ENCODE assay signal across 8 cellular contexts in genomic region chr6:37515712-37516075, GRCh38. TPM values are rescaled to one million over a fixed set of nuclear protein-coding genes. Genes with fewer than 3 reads are reported as not detected.
A peak's percentile ranks its signal among the peaks of the same experiment; 100 is the strongest.
DNase-seq lines count a peak whose midpoint lies in the region; ATAC-seq, FAIRE-seq and TF ChIP-seq lines count a peak whose summit lies in the region.

No MANE protein-coding gene starts in this region.

- peak; percentile 5 for ATAC-seq in HepG2
- no peak for ATAC-seq in GM18861 (IDR thresholded peaks at IDR 0.05; ENCODE audit: unreplicated experiment)

- H3K4me1 ChIP-seq in HepG2 (ENCODE audit: insufficient read depth, low read length) (peaks cover 30% of the 10 kb centered on the region), tibial nerve (peaks cover 0 to 17% (median 9%) of the 10 kb centered on the region in 4 donors)

- no peak for TF ChIP-seq RAD21 in HepG2 (CRISPR knock-in tag; IDR thresholded peaks at IDR 0.05)

- FAIRE-seq in HepG2 (lab: Jason Lieb, UNC): no peak

- intact Hi-C loops in HepG2 (cut with micrococcal nuclease; ENCODE audit: unreplicated experiment): no loop called here

- H4K20me1 ChIP-seq in HepG2 (ENCODE audit: insufficient read depth, low read length): no peaks in the 10 kb centered on the region

- peak overlapping the region; percentile 99 for H3K27ac Mint-ChIP-seq in activated naive CD4-positive, alpha-beta T cell treated with anti-CD3 and anti-CD28 coated beads, Interleukin-2, amount 50 U/mL, for 24 hours

- H3K36me3 Mint-ChIP-seq in activated naive CD4-positive, alpha-beta T cell treated with anti-CD3 and anti-CD28 coated beads, Interleukin-2, amount 50 U/mL, for 24 hours: peaks cover 6% of the 10 kb centered on the region

- CTCF ChIA-PET in HepG2 (lab: Yijun Ruan, JAX; ENCODE audit: low intra/inter-chr PET ratio, low total read pairs): no interaction called here

- H3K9me3 ChIP-seq in HepG2 (ENCODE audit: low read length) (no peaks in the 10 kb centered on the region), tibial nerve (peaks cover 0 to 7% (median 0%) of the 10 kb centered on the region in 4 donors), MG63 (no peaks in the 10 kb centered on the region)

- DNase-seq in activated naive CD4-positive, alpha-beta T cell treated with Interleukin-2 at 50 U/mL for 16 hours: no peak
- no peak for DNase-seq in HepG2 (ENCODE audit: low spot score)
- no peak for DNase-seq in tibial nerve (ENCODE audit: low spot score in 2 of 2)
- no peak for DNase-seq in MG63
- DNase-seq in DMS79 treated with DMSO at 0.1 percent for 48 hours (lab: John Stamatoyannopoulos, UW): no peak

- in situ Hi-C loops in HepG2 (cut with HindIII; ENCODE audit: extremely low pct_ligation_motif_present, low pct_unique_long_range_greater_than_20kb): no loop called here

- H3K4me3 ChIP-seq in HepG2 (replicated peaks in 1 of 3; ENCODE audit: insufficient read depth in 1 of 3, low read depth in 2 of 3, low read length in 3 of 3) (peak overlapping the region; percentile 11 to 57 (median 24); a peak in 4 of 6 replicates), tibial nerve (no peak overlapping the region), MG63 (no peak overlapping the region)

- H3K36me3 ChIP-seq in HepG2 (replicated peaks in 1 of 2; ENCODE audit: control insufficient read depth in 1 of 2, insufficient read depth in 2 of 2, low read length in 2 of 2) (no peaks in the 10 kb centered on the region), tibial nerve (no peaks in the 10 kb centered on the region), MG63 (no peaks in the 10 kb centered on the region)

- H3K79me2 ChIP-seq in HepG2 (ENCODE audit: insufficient read depth, low read length): no peaks in the 10 kb centered on the region

- POLR2A ChIA-PET in HepG2 (lab: Yijun Ruan, JAX): interaction anchor here (1.8 kb wide), 1 partner anchor 16 kb away, joined by 8 read pairs; the partner anchor contains the start of gene CCDC167

- H3K27me3 Mint-ChIP-seq in activated naive CD4-positive, alpha-beta T cell treated with anti-CD3 and anti-CD28 coated beads, Interleukin-2, amount 50 U/mL, for 24 hours: no peaks in the 10 kb centered on the region

- no peak for TF ChIP-seq POLR2A in HepG2 (IDR thresholded peaks at IDR 0.05; ENCODE audit: insufficient read depth in 1 of 2, low read depth in 2 of 2, low read length in 2 of 2)
- no peak for TF ChIP-seq POLR2A in tibial nerve (IDR thresholded peaks at IDR 0.05)

- H3K4me1 Mint-ChIP-seq in activated naive CD4-positive, alpha-beta T cell treated with anti-CD3 and anti-CD28 coated beads, Interleukin-2, amount 50 U/mL, for 24 hours: peaks cover 88% of the 10 kb centered on the region

- H3K27ac ChIP-seq in VCaP (peak overlapping the region; percentile 86), HepG2 (ENCODE audit: extremely low read length, insufficient read depth, low read length) (no peak overlapping the region), tibial nerve (peak overlapping the region in 3 of 4 donors; percentile 13 to 64 (median 64))

- no peak for TF ChIP-seq CTCF in VCaP (conservative IDR thresholded peaks at IDR 0.05)
- TF ChIP-seq CTCF in HepG2 (CRISPR knock-in tag; IDR thresholded peaks at IDR 0.05): no peak
- no peak for TF ChIP-seq CTCF in tibial nerve (IDR thresholded peaks at IDR 0.05)

- peak overlapping the region; percentile 0; the same call in 1 of the 2 replicates for H3K9ac ChIP-seq in HepG2 (ENCODE audit: insufficient read depth, low read depth, low read length)

- H2AFZ ChIP-seq in HepG2 (ENCODE audit: low read length): no peak overlapping the region

- no TSS peak for BruUV-seq in HepG2 (replicated peaks; lab: Mats Ljungman, UMichigan)

- peaks cover 4 to 54% of the 10 kb centered on the region in 2 experiments for H3K27me3 ChIP-seq in HepG2 (ENCODE audit: control insufficient read depth in 1 of 2, insufficient read depth in 2 of 2, low read length in 2 of 2)
- H3K27me3 ChIP-seq in tibial nerve: peaks cover 0 to 23% of the 10 kb centered on the region in 2 donors
- H3K27me3 ChIP-seq in MG63: no peaks in the 10 kb centered on the region

- TF ChIP-seq EP300 in HepG2 (IDR thresholded peaks at IDR 0.05; ENCODE audit: low read depth in 2 of 2, low read length in 2 of 2) (no peak), HepG2 (CRISPR knock-in tag; IDR thresholded peaks at IDR 0.05; ENCODE audit: borderline replicate concordance) (no peak), tibial nerve (IDR thresholded peaks at IDR 0.05) (no peak)

- H3K4me3 Mint-ChIP-seq in activated naive CD4-positive, alpha-beta T cell treated with anti-CD3 and anti-CD28 coated beads, Interleukin-2, amount 50 U/mL, for 24 hours: peak overlapping the region; percentile 93

- peak overlapping the region; percentile 69 for H3K4me2 ChIP-seq in HepG2 (ENCODE audit: low read depth, low read length)

- 22% methylated on average over 7 of the region's 9 CpGs for WGBS in HepG2 (ENCODE audit: low lambda C conversion rate)
- 61 to 75% methylated on average over 4 to 8 of the region's 9 CpGs for WGBS in tibial nerve, 2 donors

- no peaks in the 10 kb centered on the region for H3K9me3 Mint-ChIP-seq in activated naive CD4-positive, alpha-beta T cell treated with anti-CD3 and anti-CD28 coated beads, Interleukin-2, amount 50 U/mL, for 24 hours

TF ChIP-seq in HepG2, 621 proteins besides CTCF, POLR2A, EP300 and RAD21 (continues in another document):
- TF ChIP-seq ZNF790 (CRISPR knock-in tag; IDR thresholded peaks at IDR 0.05; ENCODE audit: borderline replicate concordance): no peak
- TF ChIP-seq RBM39 (IDR thresholded peaks at IDR 0.05; ENCODE audit: low read depth, low read length, poor library complexity, severe bottlenecking): peak; percentile 20
- TF ChIP-seq HNRNPL (IDR thresholded peaks at IDR 0.05; ENCODE audit: low read depth, low read length): no peak
- no peak for TF ChIP-seq ARID2 (CRISPR knock-in tag; IDR thresholded peaks at IDR 0.05; ENCODE audit: borderline replicate concordance)
- no peak for TF ChIP-seq ATF7 (IDR thresholded peaks at IDR 0.05)
- TF ChIP-seq ATF7 (CRISPR knock-in tag; IDR thresholded peaks at IDR 0.05): peak; percentile 39; the same call in 1 of the 2 replicates
- no peak for TF ChIP-seq JUN (CRISPR knock-in tag; IDR thresholded peaks at IDR 0.05)
- 0 out of 2 replicates have a peak, but pooled peaks have one; percentile 39 for TF ChIP-seq NFATC3 (CRISPR knock-in tag; IDR thresholded peaks at IDR 0.05)
- TF ChIP-seq MYNN (CRISPR knock-in tag; IDR thresholded peaks at IDR 0.05; ENCODE audit: low read depth): no peak

RNA-seq across cellular contexts. Expression of gene CCDC167, which starts 16.0 kb away (rescaled TPM):
- 66.8 and 72.4 TPM in 2 replicates for total RNA-seq in HepG2 (2016; rRNA removed; fragmentation: Illumina TruSeq; extraction: Trizol)
- total RNA-seq in HepG2 (2016; cell fraction: cytosol; rRNA removed; fragmentation: Illumina TruSeq; extraction: Trizol; ENCODE audit: low read depth): 41.5 and 58.5 TPM in 2 replicates
- 69.4 and 83.1 TPM in 2 replicates for total RNA-seq in HepG2 (2016; cell fraction: insoluble cytoplasmic fraction; rRNA removed; fragmentation: Illumina TruSeq; extraction: Trizol)
- total RNA-seq in HepG2 (2016; cell fraction: membrane; rRNA removed; fragmentation: Illumina TruSeq; extraction: Trizol): 47.6 and 63.2 TPM in 2 replicates
- total RNA-seq in HepG2 (2016; cell fraction: nucleus; rRNA removed; fragmentation: Illumina TruSeq; extraction: Trizol): 23.1 and 27.7 TPM in 2 replicates
- polyA plus RNA-seq in HepG2 (2011; rRNA removed): 44.0 and 48.4 TPM in 2 replicates
- 65.1 and 68.9 TPM in 2 replicates for polyA plus RNA-seq in HepG2 (2011; cell fraction: cytosol; rRNA removed)
- 24.4 and 25.2 TPM in 2 replicates for polyA plus RNA-seq in HepG2 (2011; cell fraction: nucleus; rRNA removed)
- 27.5 and 30.7 TPM in 2 replicates for polyA plus RNA-seq in HepG2 (2012)
- 56.9 and 82.2 TPM in 2 replicates for polyA plus RNA-seq in HepG2 (2016; cell fraction: cytosol; fragmentation: Illumina TruSeq; extraction: Trizol; ENCODE audit: low read depth)
- polyA plus RNA-seq in HepG2 (2016; cell fraction: insoluble cytoplasmic fraction; fragmentation: Illumina TruSeq; extraction: Trizol; ENCODE audit: low read depth): 94.3 and 99.6 TPM in 2 replicates
- polyA plus RNA-seq in HepG2 (2016; cell fraction: membrane; fragmentation: Illumina TruSeq; extraction: Trizol; ENCODE audit: low read depth): 61.8 and 62.4 TPM in 2 replicates
- polyA plus RNA-seq in HepG2 (2016; cell fraction: nucleus; fragmentation: Illumina TruSeq; extraction: Trizol; ENCODE audit: insufficient read depth, low read depth): 51.1 and 54.5 TPM in 2 replicates
- polyA minus RNA-seq in HepG2 (2011; rRNA and poly(A)+ RNA removed; ENCODE audit: low replicate concordance): 14.3 and 18.2 TPM in 2 replicates
- polyA minus RNA-seq in HepG2 (2011; cell fraction: cytosol; rRNA and poly(A)+ RNA removed): 6.4 and 11.3 TPM in 2 replicates
- 6.3 and 11.4 TPM in 2 replicates for polyA minus RNA-seq in HepG2 (2011; cell fraction: nucleus; rRNA and poly(A)+ RNA removed)
- 10 to 100 TPM in 3 of 4 donors, 1 to 10 TPM in 1; 9.4 to 50.7 (median 25.8) TPM for total RNA-seq in tibial nerve
- 30.6 and 71.3 TPM in 2 replicates for total RNA-seq in MG63 (2014; rRNA removed; shearing (Covaris generic); ENCODE audit: low replicate concordance)

Comparison
In these comparisons a context has a peak if more than half of its experiments do, and no peak if none do; other contexts are left out.
1. H3K4me3 ChIP-seq: peak in HepG2 (3 of 3); none in tibial nerve (0 of 4) and MG63 (single experiment).